In the genomic region with DNA sequence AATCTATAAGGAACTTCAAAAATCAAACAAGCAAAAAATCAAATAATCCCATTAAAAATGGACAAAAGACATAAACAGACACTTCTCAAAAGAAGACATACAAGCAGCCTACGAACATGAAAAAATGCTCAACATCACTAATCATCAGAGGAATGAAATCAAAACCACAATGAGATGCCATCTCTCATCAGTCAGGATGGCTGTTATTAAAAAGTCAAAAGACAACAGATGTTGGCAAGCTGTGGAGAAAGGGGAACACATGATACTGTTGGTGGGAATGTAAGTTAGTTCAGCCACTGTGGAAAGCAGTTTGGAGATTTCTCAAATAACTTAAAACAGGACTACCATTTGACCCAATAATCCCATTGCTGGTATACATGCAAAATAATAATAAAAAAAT, we compare ENCODE assay signal across 17 cellular contexts.
"Had no signal": no experiment of that assay in that cellular context is flagged by ENCODE, and none has a peak within 500 bp of the region (broad histone marks: within the 10 kb centered on the region; RNA-seq: fewer than 3 reads in every experiment).

No MANE protein-coding gene starts in this region.

- DNase-seq: activated CD4-positive, alpha-beta memory T cell treated with anti-CD3 and anti-CD28 coated beads for 36 hours; activated CD4-positive, alpha-beta T cell treated with anti-CD3 and anti-CD28 coated beads, Interleukin-2, amount 10 ng/mL, durations not matched to agents 7 days and 5 days; activated CD8-positive, alpha-beta memory T cell treated with anti-CD3 and anti-CD28 coated beads for 24 hours; activated effector memory CD4-positive, alpha-beta T cell treated with anti-CD3 and anti-CD28 coated beads, Interleukin-2, amount 50 U/mL, for 16 hours; activated naive CD4-positive, alpha-beta T cell treated with Interleukin-2 at 50 U/mL for 16 hours; activated T-cell treated with anti-CD3 and anti-CD28 coated beads, Interleukin-2, amount 50 U/mL, for 4 hours; amygdala; MM.1S; NCI-H1105; NCI-H1436; NCI-H1694 treated with DMSO at 0.1 percent for 48 hours; NCI-H2029 treated with DMSO at 0.1 percent for 48 hours; NCI-H510A treated with DMSO at 0.1 percent for 48 hours; Peyer's patch; SHP77; T-helper 9 cell had no signal

- H3K4me3 ChIP-seq: cardiac muscle cell, Peyer's patch had no signal
